Comparison of ENCODE assay signal across 18 cellular contexts in the genomic region with DNA sequence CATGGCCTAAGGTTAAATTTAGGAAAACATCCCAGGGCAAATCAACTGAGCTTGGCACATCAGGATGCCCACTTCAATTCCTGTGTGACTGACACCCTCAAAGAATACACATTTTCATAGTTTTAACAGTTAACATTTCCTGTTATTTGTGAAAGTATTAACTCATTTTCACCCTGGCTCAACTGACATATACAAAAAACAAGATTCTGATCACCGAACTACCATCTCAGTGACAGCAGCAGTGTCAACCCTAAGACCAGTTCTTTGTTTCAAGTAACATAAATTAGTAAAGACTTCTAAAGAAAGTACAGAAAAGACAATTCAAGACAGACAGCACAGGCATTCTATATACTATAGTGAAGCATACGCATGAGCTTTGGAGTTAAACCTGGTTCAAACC.
DNase-seq lines count a peak whose midpoint lies in the region; ATAC-seq and TF ChIP-seq lines count a peak whose summit lies in the region.
"Had no signal": no experiment of that assay in that cellular context is flagged by ENCODE, and none has a peak within 500 bp of the region (broad histone marks: within the 10 kb centered on the region; RNA-seq: fewer than 3 reads in every experiment).

No MANE protein-coding gene starts in this region.

- H3K36me3 ChIP-seq in gastrocnemius medialis, result peaks cover 0 to 28% of the 10 kb centered on the region in 2 donors
- H3K36me3 ChIP-seq: breast epithelium had no signal

- no peak overlapping the region for H3K4me3 ChIP-seq in gastrocnemius medialis
- H3K4me3 ChIP-seq: breast epithelium, esophagus muscularis mucosa, lung, transverse colon had no signal

- H3K9me3 Mint-ChIP-seq in activated CD8-positive, alpha-beta T cell treated with anti-CD3 and anti-CD28 coated beads for 36 hours, result no peaks in the 10 kb centered on the region
- no peaks in the 10 kb centered on the region for H3K9me3 Mint-ChIP-seq in activated CD8-positive, alpha-beta T cell treated with anti-CD3 and anti-CD28 coated beads, Interleukin-2, amount 10 ng/mL, durations not matched to agents 7 days and 5 days (ENCODE audit: insufficient read depth)
- no peaks in the 10 kb centered on the region for H3K9me3 Mint-ChIP-seq in IgD-negative memory B cell
- H3K9me3 Mint-ChIP-seq in chondrocyte (ENCODE audit: low read depth), result no peaks in the 10 kb centered on the region

- H3K4me1 ChIP-seq in gastrocnemius medialis, result peaks cover 26 to 40% of the 10 kb centered on the region in 2 donors
- H3K4me1 ChIP-seq: breast epithelium had no signal

- peaks cover 57% of the 10 kb centered on the region for H3K36me3 Mint-ChIP-seq in activated CD8-positive, alpha-beta T cell treated with anti-CD3 and anti-CD28 coated beads for 36 hours (ENCODE audit: low read depth)
- peaks cover 61% of the 10 kb centered on the region for H3K36me3 Mint-ChIP-seq in activated CD8-positive, alpha-beta T cell treated with anti-CD3 and anti-CD28 coated beads, Interleukin-2, amount 10 ng/mL, durations not matched to agents 7 days and 5 days (ENCODE audit: low read depth)
- peaks cover 5% of the 10 kb centered on the region for H3K36me3 Mint-ChIP-seq in IgD-negative memory B cell
- peaks cover 19% of the 10 kb centered on the region for H3K36me3 Mint-ChIP-seq in chondrocyte (ENCODE audit: low read depth)

- H3K27me3 Mint-ChIP-seq in activated CD8-positive, alpha-beta T cell treated with anti-CD3 and anti-CD28 coated beads for 36 hours, result no peaks in the 10 kb centered on the region
- no peaks in the 10 kb centered on the region for H3K27me3 Mint-ChIP-seq in activated CD8-positive, alpha-beta T cell treated with anti-CD3 and anti-CD28 coated beads, Interleukin-2, amount 10 ng/mL, durations not matched to agents 7 days and 5 days (ENCODE audit: low read depth)
- H3K27me3 Mint-ChIP-seq in IgD-negative memory B cell, result no peaks in the 10 kb centered on the region
- H3K27me3 Mint-ChIP-seq in chondrocyte (ENCODE audit: low read depth), result no peaks in the 10 kb centered on the region

- ATAC-seq in activated CD8-positive, alpha-beta T cell treated with anti-CD3 and anti-CD28 coated beads for 36 hours, result no peak
- no peak for ATAC-seq in activated CD8-positive, alpha-beta T cell treated with anti-CD3 and anti-CD28 coated beads, Interleukin-2, amount 10 ng/mL, durations not matched to agents 7 days and 5 days
- ATAC-seq in gastrocnemius medialis (no peak), SK-N-SH treated with all-trans-retinoic acid at 6 μM for 48 hours (no peak)

- no peak for DNase-seq in activated CD8-positive, alpha-beta T cell treated with anti-CD3 and anti-CD28 coated beads for 36 hours
- DNase-seq in activated CD8-positive, alpha-beta T cell treated with anti-CD3 and anti-CD28 coated beads, Interleukin-2, amount 10 ng/mL, durations not matched to agents 7 days and 5 days, result no peak
- DNase-seq in chondrocyte (ENCODE audit: low spot score) (no peak), gastrocnemius medialis (no peak), iPS-NIHi11 (ENCODE audit: low spot score) (no peak), medulla oblongata (ENCODE audit: extremely low spot score) (no peak)
- DNase-seq: activated CD4-positive, alpha-beta T cell treated with anti-CD3 and anti-CD28 coated beads, Interleukin-2, amount 50 U/mL, for 48 hours; KBM-7; NCI-H1092 treated with DMSO at 0.1 percent for 48 hours; SK-N-SH; stimulated activated CD4-positive, alpha-beta T cell treated with anti-CD3 and anti-CD28 coated beads, Interleukin-2, amount 100 ng/mL, for 24 hours; transverse colon had no signal

- no peaks in the 10 kb centered on the region for H3K9me3 ChIP-seq in gastrocnemius medialis
- H3K9me3 ChIP-seq: breast epithelium, esophagus muscularis mucosa, neutrophil, SK-N-SH, transverse colon had no signal

- no peaks in the 10 kb centered on the region for H3K27me3 ChIP-seq in gastrocnemius medialis
- H3K27me3 ChIP-seq: breast epithelium, esophagus muscularis mucosa, neutrophil, transverse colon had no signal

- H3K4me1 Mint-ChIP-seq in activated CD8-positive, alpha-beta T cell treated with anti-CD3 and anti-CD28 coated beads for 36 hours (ENCODE audit: low read depth), result peaks cover 41% of the 10 kb centered on the region
- peaks cover 25% of the 10 kb centered on the region for H3K4me1 Mint-ChIP-seq in activated CD8-positive, alpha-beta T cell treated with anti-CD3 and anti-CD28 coated beads, Interleukin-2, amount 10 ng/mL, durations not matched to agents 7 days and 5 days (ENCODE audit: low read depth)
- H3K4me1 Mint-ChIP-seq in IgD-negative memory B cell (peaks cover 13 to 33% (median 25%) of the 10 kb centered on the region in 3 donors), chondrocyte (ENCODE audit: low read depth) (peaks cover 63% of the 10 kb centered on the region)

- POLR2A ChIA-PET in activated CD8-positive, alpha-beta T cell treated with anti-CD3 and anti-CD28 coated beads for 36 hours (lab: Charles Lee), result interaction anchor here (0.7 kb wide), 1 partner anchor 28 kb away, joined by 3 read pairs; no protein-coding TSS in a partner anchor
- POLR2A ChIA-PET in activated CD8-positive, alpha-beta T cell treated with anti-CD3 and anti-CD28 coated beads, Interleukin-2, amount 10 ng/mL, durations not matched to agents 7 days and 5 days (lab: Charles Lee), result no interaction called here

- intact Hi-C loops in activated CD8-positive, alpha-beta T cell treated with anti-CD3 and anti-CD28 coated beads for 36 hours (cut with micrococcal nuclease), result no loop called here
- intact Hi-C loops in gastrocnemius medialis (cut with DNase I; ENCODE audit: low total_unique reads), result no loop called here

- TF ChIP-seq CTCF in activated CD8-positive, alpha-beta T cell treated with anti-CD3 and anti-CD28 coated beads for 36 hours (IDR thresholded peaks at IDR 0.05), result no peak
- TF ChIP-seq CTCF in chondrocyte (IDR thresholded peaks at IDR 0.05) (peak; percentile 9), gastrocnemius medialis (IDR thresholded peaks at IDR 0.05 in 4 of 5, conservative IDR thresholded peaks at IDR 0.05 in 1 of 5) (no peak)

- TF ChIP-seq POLR2A in gastrocnemius medialis (IDR thresholded peaks at IDR 0.05), result no peak

- peak overlapping the region; percentile 85 for H3K27ac Mint-ChIP-seq in activated CD8-positive, alpha-beta T cell treated with anti-CD3 and anti-CD28 coated beads for 36 hours
- no peak overlapping the region for H3K27ac Mint-ChIP-seq in activated CD8-positive, alpha-beta T cell treated with anti-CD3 and anti-CD28 coated beads, Interleukin-2, amount 10 ng/mL, durations not matched to agents 7 days and 5 days
- H3K27ac Mint-ChIP-seq in IgD-negative memory B cell (peak overlapping the region; percentile 2 to 67 (median 53)), chondrocyte (ENCODE audit: unreplicated experiment) (peak overlapping the region; percentile 86)

- peak overlapping the region; percentile 17 to 48 (median 32) for H3K27ac ChIP-seq in gastrocnemius medialis
- H3K27ac ChIP-seq: breast epithelium, neutrophil had no signal

- in situ Hi-C loops in gastrocnemius medialis (cut with MboI; ENCODE audit: low sequenced_read_pairs in 4 of 4), result no loop called here

- no peak overlapping the region for H3K4me3 Mint-ChIP-seq in activated CD8-positive, alpha-beta T cell treated with anti-CD3 and anti-CD28 coated beads for 36 hours
- H3K4me3 Mint-ChIP-seq in activated CD8-positive, alpha-beta T cell treated with anti-CD3 and anti-CD28 coated beads, Interleukin-2, amount 10 ng/mL, durations not matched to agents 7 days and 5 days, result no peak overlapping the region
- H3K4me3 Mint-ChIP-seq in IgD-negative memory B cell (no peak overlapping the region), chondrocyte (ENCODE audit: unreplicated experiment) (no peak overlapping the region)

- CTCF ChIA-PET in activated CD8-positive, alpha-beta T cell treated with anti-CD3 and anti-CD28 coated beads for 36 hours (lab: Charles Lee), result interaction anchor here (1.1 to 1.4 kb wide), 3 partner anchors 9 to 27 kb away, joined by 3 to 4 read pairs (median 3); no protein-coding TSS in a partner anchor
- CTCF ChIA-PET in activated CD8-positive, alpha-beta T cell treated with anti-CD3 and anti-CD28 coated beads, Interleukin-2, amount 10 ng/mL, durations not matched to agents 7 days and 5 days (lab: Charles Lee), result interaction anchor here (0.6 to 1.2 kb wide), 3 partner anchors 10 to 15 kb away, joined by 3 read pairs; no protein-coding TSS in a partner anchor

TF ChIP-seq in SK-N-SH treated with all-trans-retinoic acid at 6 μM for 48 hours, 23 proteins besides CTCF, POLR2A, EP300 and RAD21:
- TF ChIP-seq BACH2 (CRISPR knock-in tag; IDR thresholded peaks at IDR 0.05; ENCODE audit: borderline replicate concordance) (no peak), TOX (CRISPR knock-in tag; IDR thresholded peaks at IDR 0.05; ENCODE audit: borderline replicate concordance) (no peak), OSR1 (CRISPR knock-in tag; IDR thresholded peaks at IDR 0.05) (no peak), ESRRG (CRISPR knock-in tag; IDR thresholded peaks at IDR 0.05) (no peak), ZC3H10 (CRISPR knock-in tag; IDR thresholded peaks at IDR 0.05) (no peak), ZFP3 (CRISPR knock-in tag; IDR thresholded peaks at IDR 0.05) (no peak), ZNF565 (CRISPR knock-in tag; conservative IDR thresholded peaks at IDR 0.05; ENCODE audit: low read depth) (no peak), CSDC2 (CRISPR knock-in tag; IDR thresholded peaks at IDR 0.05) (no peak), RARB (CRISPR knock-in tag; IDR thresholded peaks at IDR 0.05) (no peak)
- TF ChIP-seq, protein P1, sequence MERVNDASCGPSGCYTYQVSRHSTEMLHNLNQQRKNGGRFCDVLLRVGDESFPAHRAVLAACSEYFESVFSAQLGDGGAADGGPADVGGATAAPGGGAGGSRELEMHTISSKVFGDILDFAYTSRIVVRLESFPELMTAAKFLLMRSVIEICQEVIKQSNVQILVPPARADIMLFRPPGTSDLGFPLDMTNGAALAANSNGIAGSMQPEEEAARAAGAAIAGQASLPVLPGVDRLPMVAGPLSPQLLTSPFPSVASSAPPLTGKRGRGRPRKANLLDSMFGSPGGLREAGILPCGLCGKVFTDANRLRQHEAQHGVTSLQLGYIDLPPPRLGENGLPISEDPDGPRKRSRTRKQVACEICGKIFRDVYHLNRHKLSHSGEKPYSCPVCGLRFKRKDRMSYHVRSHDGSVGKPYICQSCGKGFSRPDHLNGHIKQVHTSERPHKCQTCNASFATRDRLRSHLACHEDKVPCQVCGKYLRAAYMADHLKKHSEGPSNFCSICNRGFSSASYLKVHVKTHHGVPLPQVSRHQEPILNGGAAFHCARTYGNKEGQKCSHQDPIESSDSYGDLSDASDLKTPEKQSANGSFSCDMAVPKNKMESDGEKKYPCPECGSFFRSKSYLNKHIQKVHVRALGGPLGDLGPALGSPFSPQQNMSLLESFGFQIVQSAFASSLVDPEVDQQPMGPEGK (CRISPR knock-in tag; IDR thresholded peaks at IDR 0.05; ENCODE audit: borderline replicate concordance), result no peak
TF ChIP-seq in SK-N-SH treated with all-trans-retinoic acid at 6 μM for 48 hours: peak in this region for 0.
